ENCODE assay signal across 12 cellular contexts in the genomic region with DNA sequence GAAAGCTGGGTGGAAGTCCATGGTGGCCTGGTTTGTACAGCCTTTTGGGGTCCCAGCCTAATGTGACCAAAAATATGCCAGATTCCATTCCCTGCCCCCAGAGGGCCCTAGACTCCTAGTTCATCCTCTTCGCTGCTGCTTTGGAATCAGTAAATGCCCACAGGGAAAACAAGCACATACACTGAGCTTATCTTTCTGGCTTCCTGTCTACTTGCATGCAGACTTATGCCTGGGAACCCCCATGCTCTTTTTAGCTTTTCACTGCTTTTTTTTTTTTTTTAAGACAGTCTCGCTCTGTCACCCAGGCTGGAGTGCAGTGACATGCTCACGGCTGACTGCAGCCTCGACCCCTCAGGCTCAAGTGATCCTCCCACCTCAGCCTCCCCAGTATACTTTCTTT. TPM values are rescaled to one million over a fixed set of nuclear protein-coding genes. Genes with fewer than 3 reads are reported as not detected.
DNase-seq lines count a peak whose midpoint lies in the region; ATAC-seq, FAIRE-seq and TF ChIP-seq lines count a peak whose summit lies in the region.
"Had no signal": no experiment of that assay in that cellular context is flagged by ENCODE, and none has a peak within 500 bp of the region (broad histone marks: within the 10 kb centered on the region; RNA-seq: fewer than 3 reads in every experiment).

No MANE protein-coding gene starts in this region.

- in situ Hi-C loops in GM13977 (cut with MboI; ENCODE audit: low pct_unique_long_range_greater_than_20kb, low sequenced_read_pairs, unreplicated experiment), result no loop called here

- H3K27ac ChIP-seq in endothelial cell of umbilical vein (ENCODE audit: insufficient read depth, low read depth, low read length), result no peak overlapping the region

- H3K9ac ChIP-seq in endothelial cell of umbilical vein (replicated peaks; ENCODE audit: extremely low read depth, insufficient read depth, low read length), result no peak overlapping the region

- FAIRE-seq in endothelial cell of umbilical vein (lab: Jason Lieb, UNC), result peak; percentile 33

- CTCF ChIA-PET in endothelial cell of umbilical vein (lab: Charles Lee), result interaction anchor here (0.9 to 2.3 kb wide), 13 partner anchors 9 to 103 kb away, joined by 3 to 12 read pairs (median 5); a partner anchor contains a TSS

- H3K4me3 ChIP-seq in endothelial cell of umbilical vein (replicated peaks in 1 of 3; ENCODE audit: insufficient read depth in 1 of 3, low read depth in 1 of 3, low read length in 3 of 3), result no peak overlapping the region

- POLR2A ChIA-PET in endothelial cell of umbilical vein (lab: Charles Lee), result no interaction called here

- DNase-seq in GM13977 (ENCODE audit: low spot score) (no peak), NCI-H82 treated with DMSO at 0.1 percent for 48 hours (lab: John Stamatoyannopoulos, UW; ENCODE audit: unreplicated experiment) (peak; percentile 24), endothelial cell of umbilical vein (ENCODE audit: low read depth, low spot score) (peak; percentile 59), osteocyte (ENCODE audit: extremely low spot score, unreplicated experiment) (no peak), T-helper 1 cell (no peak)
- DNase-seq in stimulated activated naive CD8-positive, alpha-beta T cell treated with anti-CD3 and anti-CD28 coated beads, Interleukin-15, Interleukin-2, amounts not matched to agents 100 U/mL and 50 U/mL, for 24 hours, result no peak
- DNase-seq in activated CD4-positive, alpha-beta T cell treated with anti-CD3 and anti-CD28 coated beads, Interleukin-2, amount 50 U/mL, for 4 hours, result no peak
- DNase-seq: activated CD4-positive, alpha-beta T cell treated with anti-CD3 and anti-CD28 coated beads, Interleukin-2, amount 50 U/mL, for 48 hours; left colon; NCI-H748 treated with DMSO at 0.1 percent for 48 hours had no signal

- intact Hi-C loops in endothelial cell of umbilical vein (cut with micrococcal nuclease), result no loop called here

- H3K36me3 ChIP-seq in endothelial cell of umbilical vein (ENCODE audit: control insufficient read depth in 2 of 2, extremely low read depth in 1 of 2, insufficient read depth in 2 of 2, low read length in 2 of 2), result no peaks in the 10 kb centered on the region

- H3K36me3 Mint-ChIP-seq in osteocyte (ENCODE audit: unreplicated experiment), result no peaks in the 10 kb centered on the region

- H3K27ac Mint-ChIP-seq in osteocyte (ENCODE audit: unreplicated experiment), result no peak overlapping the region
- H3K27ac Mint-ChIP-seq: dendritic cell treated with granulocyte-macrophage colony-stimulating factor and Interleukin-4, amounts not matched to agents 40 ng/mL and 50 ng/mL, for 4 days had no signal

- no peak overlapping the region for H2AFZ ChIP-seq in endothelial cell of umbilical vein (ENCODE audit: low read depth, low read length)

- peaks cover 23% of the 10 kb centered on the region for H3K27me3 Mint-ChIP-seq in osteocyte (ENCODE audit: unreplicated experiment)

- no peak overlapping the region for H3K4me3 Mint-ChIP-seq in osteocyte (ENCODE audit: unreplicated experiment)
- H3K4me3 Mint-ChIP-seq: dendritic cell treated with granulocyte-macrophage colony-stimulating factor and Interleukin-4, amounts not matched to agents 40 ng/mL and 50 ng/mL, for 4 days had no signal

- peaks cover 24% of the 10 kb centered on the region for H3K4me1 Mint-ChIP-seq in osteocyte (ENCODE audit: unreplicated experiment)

- no peaks in the 10 kb centered on the region for H4K20me1 ChIP-seq in endothelial cell of umbilical vein (replicated peaks; ENCODE audit: control insufficient read depth, extremely low read depth, insufficient read depth, low read length)

- no peaks in the 10 kb centered on the region for H3K9me1 ChIP-seq in endothelial cell of umbilical vein (replicated peaks; ENCODE audit: control insufficient read depth, extremely low read depth, insufficient read depth, low read length)

- no peaks in the 10 kb centered on the region for H3K9me3 Mint-ChIP-seq in osteocyte (ENCODE audit: unreplicated experiment)
- H3K9me3 Mint-ChIP-seq: dendritic cell treated with granulocyte-macrophage colony-stimulating factor and Interleukin-4, amounts not matched to agents 40 ng/mL and 50 ng/mL, for 4 days had no signal

- peak; percentile 13 for TF ChIP-seq CTCF in GM13977 (IDR thresholded peaks at IDR 0.05; ENCODE audit: extremely low read depth, insufficient read depth, missing control alignments)
- peak in 1 of 2 donors; percentile 32 for TF ChIP-seq CTCF in endothelial cell of umbilical vein (IDR thresholded peaks at IDR 0.05; ENCODE audit: extremely low read depth in 1 of 2, insufficient read depth in 1 of 2, low read depth in 1 of 2, low read length in 2 of 2)
- TF ChIP-seq CTCF in osteocyte (IDR thresholded peaks at IDR 0.05), result peak; percentile 27

- BruUV-seq in endothelial cell of umbilical vein (replicated peaks; lab: Mats Ljungman, UMichigan), result no TSS peak

- no peak for ATAC-seq in stimulated activated naive CD8-positive, alpha-beta T cell treated with anti-CD3 and anti-CD28 coated beads, Interleukin-15, Interleukin-2, amounts not matched to agents 100 U/mL and 50 U/mL, for 24 hours
- no peak for ATAC-seq in GM21529 (IDR thresholded peaks at IDR 0.05; ENCODE audit: unreplicated experiment)
- ATAC-seq: left colon had no signal

- H3K9me3 ChIP-seq in endothelial cell of umbilical vein (replicated peaks; ENCODE audit: control insufficient read depth, insufficient read depth, low read length), result no peaks in the 10 kb centered on the region

- H3K4me2 ChIP-seq in endothelial cell of umbilical vein (ENCODE audit: insufficient read depth, low read length), result no peak overlapping the region

- dilution Hi-C loops in endothelial cell of umbilical vein (cut with MboI; ENCODE audit: extremely low pct_ligation_motif_present, low sequenced_read_pairs), result no loop called here

- H3K79me2 ChIP-seq in endothelial cell of umbilical vein (ENCODE audit: control insufficient read depth, insufficient read depth, low read length), result no peaks in the 10 kb centered on the region

- no peaks in the 10 kb centered on the region for H3K4me1 ChIP-seq in endothelial cell of umbilical vein (ENCODE audit: control insufficient read depth, extremely low read depth, insufficient read depth, low read length)

- TF ChIP-seq POLR2A in endothelial cell of umbilical vein (IDR thresholded peaks at IDR 0.05; ENCODE audit: low read depth, low read length), result no peak

- peaks cover 0 to 2% of the 10 kb centered on the region in 2 experiments for H3K27me3 ChIP-seq in endothelial cell of umbilical vein (ENCODE audit: control insufficient read depth in 2 of 2, insufficient read depth in 2 of 2, low read length in 2 of 2)

TF ChIP-seq in endothelial cell of umbilical vein, 7 proteins besides CTCF, POLR2A, EP300 and RAD21:
- TF ChIP-seq JUN (IDR thresholded peaks at IDR 0.05; ENCODE audit: borderline replicate concordance, insufficient read depth, insufficient read length, low read depth) (no peak), EZH2 (IDR thresholded peaks at IDR 0.05; ENCODE audit: borderline replicate concordance, low read depth, low read length, severe bottlenecking) (no peak), FOS (IDR thresholded peaks at IDR 0.05; ENCODE audit: borderline replicate concordance, insufficient read depth, low read length) (no peak), MYC (IDR thresholded peaks at IDR 0.05; ENCODE audit: low read depth, low read length) (no peak), POLR2AphosphoS5 (IDR thresholded peaks at IDR 0.05; ENCODE audit: insufficient read depth, low read depth, low read length) (no peak), GATA2 (IDR thresholded peaks at IDR 0.05; ENCODE audit: insufficient read depth, insufficient read length, low read depth, low read length) (no peak)
- TF ChIP-seq, protein P1, sequence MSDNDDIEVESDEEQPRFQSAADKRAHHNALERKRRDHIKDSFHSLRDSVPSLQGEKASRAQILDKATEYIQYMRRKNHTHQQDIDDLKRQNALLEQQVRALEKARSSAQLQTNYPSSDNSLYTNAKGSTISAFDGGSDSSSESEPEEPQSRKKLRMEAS (IDR thresholded peaks at IDR 0.05; ENCODE audit: insufficient read depth, insufficient read length), result no peak
TF ChIP-seq in endothelial cell of umbilical vein: peak in this region for 0.

RNA-seq across cellular contexts. Expression of a gene that starts 6.2 kb away (rescaled TPM):
- not detected in 2 replicates for total RNA-seq in endothelial cell of umbilical vein
- not detected in 2 replicates for polyA plus RNA-seq in endothelial cell of umbilical vein
- polyA plus RNA-seq in endothelial cell of umbilical vein (2011; cell fraction: cytosol; rRNA removed), result not detected in 2 replicates
- polyA plus RNA-seq in endothelial cell of umbilical vein (2011; cell fraction: nucleus; rRNA removed), result not detected in 2 replicates
- polyA plus RNA-seq in endothelial cell of umbilical vein (2012), result not detected in 2 replicates
- not detected in 2 replicates for polyA minus RNA-seq in endothelial cell of umbilical vein
- polyA minus RNA-seq in endothelial cell of umbilical vein (2011; cell fraction: cytosol; rRNA and poly(A)+ RNA removed), result not detected
- polyA minus RNA-seq in endothelial cell of umbilical vein (2011; cell fraction: nucleus; rRNA and poly(A)+ RNA removed), result not detected in 2 replicates
- not detected in 2 replicates for total RNA-seq in osteocyte

RNA-seq across cellular contexts. Expression of a gene that starts 7.9 kb away (rescaled TPM):
- total RNA-seq in endothelial cell of umbilical vein, result 10.8 and 11.3 TPM in 2 replicates
- polyA plus RNA-seq in endothelial cell of umbilical vein, result 5.4 and 6.1 TPM in 2 replicates
- polyA plus RNA-seq in endothelial cell of umbilical vein (2011; cell fraction: cytosol; rRNA removed), result 3.0 and 4.9 TPM in 2 replicates
- polyA plus RNA-seq in endothelial cell of umbilical vein (2011; cell fraction: nucleus; rRNA removed), result 54.8 and 65.0 TPM in 2 replicates
- polyA plus RNA-seq in endothelial cell of umbilical vein (2012), result 7.3 and 8.6 TPM in 2 replicates
- polyA minus RNA-seq in endothelial cell of umbilical vein, result 8.8 and 12.2 TPM in 2 replicates
- polyA minus RNA-seq in endothelial cell of umbilical vein (2011; cell fraction: cytosol; rRNA and poly(A)+ RNA removed), result 4.1 TPM
- 14.7 and 19.7 TPM in 2 replicates for polyA minus RNA-seq in endothelial cell of umbilical vein (2011; cell fraction: nucleus; rRNA and poly(A)+ RNA removed)
- total RNA-seq in osteocyte, result 5.9 and 6.1 TPM in 2 replicates

Comparison
In these comparisons a context has a peak if more than half of its experiments do, and no peak if none do; other contexts are left out.
1. DNase-seq: peak in NCI-H82 treated with DMSO at 0.1 percent for 48 hours (single experiment) and endothelial cell of umbilical vein (single experiment); none in GM13977 (single experiment), osteocyte (single experiment), stimulated activated naive CD8-positive, alpha-beta T cell treated with anti-CD3 and anti-CD28 coated beads, Interleukin-15, Interleukin-2, amounts not matched to agents 100 U/mL and 50 U/mL, for 24 hours (single experiment), activated CD4-positive, alpha-beta T cell treated with anti-CD3 and anti-CD28 coated beads, Interleukin-2, amount 50 U/mL, for 4 hours (0 of 2) and T-helper 1 cell (0 of 5).